8 cellular contexts compared by ENCODE assay signal in genomic region chr3:129399895-129400357, GRCh38. TPM values are rescaled to one million over a fixed set of nuclear protein-coding genes. Genes with fewer than 3 reads are reported as not detected.
DNase-seq lines count a peak whose midpoint lies in the region; ATAC-seq and TF ChIP-seq lines count a peak whose summit lies in the region.

No MANE protein-coding gene starts in this region.

- no peak for ATAC-seq in HG02885 (IDR thresholded peaks at IDR 0.05; ENCODE audit: poor library complexity, unreplicated experiment)

- no peaks in the 10 kb centered on the region for H3K9me3 ChIP-seq in colonic mucosa

- H3K36me3 Mint-ChIP-seq in activated naive CD4-positive, alpha-beta T cell treated with anti-CD3 and anti-CD28 coated beads, Interleukin-2, amount 10 ng/mL, durations not matched to agents 7 days and 5 days, result peaks cover 19% of the 10 kb centered on the region
- H3K36me3 Mint-ChIP-seq in neural crest cell (ENCODE audit: low read depth), result no peaks in the 10 kb centered on the region

- no peaks in the 10 kb centered on the region for H3K27me3 ChIP-seq in colonic mucosa

- no peaks in the 10 kb centered on the region for H3K36me3 ChIP-seq in colonic mucosa

- no peak overlapping the region for H3K9ac ChIP-seq in colonic mucosa (ENCODE audit: low read depth in 2 of 2, low read length in 2 of 2)

- CTCF ChIA-PET in activated naive CD4-positive, alpha-beta T cell treated with anti-CD3 and anti-CD28 coated beads, Interleukin-2, amount 10 ng/mL, durations not matched to agents 7 days and 5 days (lab: Charles Lee), result interaction anchor here (0.7 to 3.3 kb wide), 15 partner anchors 9 to 782 kb away, joined by 3 to 15 read pairs (median 4); partner anchors contain the start of genes EFCAB12, IFT122 and MBD4

- H3K4me1 ChIP-seq in colonic mucosa, result no peaks in the 10 kb centered on the region

- H3K4me3 ChIP-seq in NB4 (ENCODE audit: low read depth, low read length) (peak overlapping the region; percentile 89), colonic mucosa (no peak overlapping the region)

- peak overlapping the region; percentile 92 for H3K27ac Mint-ChIP-seq in activated naive CD4-positive, alpha-beta T cell treated with anti-CD3 and anti-CD28 coated beads, Interleukin-2, amount 10 ng/mL, durations not matched to agents 7 days and 5 days
- H3K27ac Mint-ChIP-seq in neural crest cell (ENCODE audit: unreplicated experiment), result peak overlapping the region; percentile 75

- no peak for DNase-seq in activated naive CD4-positive, alpha-beta T cell treated with anti-CD3 and anti-CD28 coated beads, Interleukin-2, amount 10 ng/mL, durations not matched to agents 7 days and 5 days
- no peak for DNase-seq in activated naive CD4-positive, alpha-beta T cell treated with Interleukin-2 at 50 U/mL for 16 hours
- peak; percentile 62 for DNase-seq in NB4 (ENCODE audit: low read depth)
- no peak for DNase-seq in colonic mucosa
- DNase-seq in neural crest cell (ENCODE audit: low read depth, low spot score), result no peak
- no peak for DNase-seq in NCI-H187 (lab: John Stamatoyannopoulos, UW)
- DNase-seq in NCI-H128 (lab: John Stamatoyannopoulos, UW; ENCODE audit: unreplicated experiment), result no peak

- no peaks in the 10 kb centered on the region for H3K9me3 Mint-ChIP-seq in activated naive CD4-positive, alpha-beta T cell treated with anti-CD3 and anti-CD28 coated beads, Interleukin-2, amount 10 ng/mL, durations not matched to agents 7 days and 5 days
- H3K9me3 Mint-ChIP-seq in neural crest cell, result no peaks in the 10 kb centered on the region

- TF ChIP-seq POLR2A in NB4 (IDR thresholded peaks at IDR 0.05; ENCODE audit: extremely low read depth, insufficient read length), result peak; percentile 66

- H3K4me1 Mint-ChIP-seq in activated naive CD4-positive, alpha-beta T cell treated with anti-CD3 and anti-CD28 coated beads, Interleukin-2, amount 10 ng/mL, durations not matched to agents 7 days and 5 days, result peaks cover 37% of the 10 kb centered on the region
- H3K4me1 Mint-ChIP-seq in neural crest cell, result peaks cover 22% of the 10 kb centered on the region

- peak overlapping the region; percentile 60 for H3K27ac ChIP-seq in colonic mucosa

- H3K4me3 Mint-ChIP-seq in activated naive CD4-positive, alpha-beta T cell treated with anti-CD3 and anti-CD28 coated beads, Interleukin-2, amount 10 ng/mL, durations not matched to agents 7 days and 5 days, result peak overlapping the region; percentile 94
- H3K4me3 Mint-ChIP-seq in neural crest cell, result peak overlapping the region; percentile 94

- H3K27me3 Mint-ChIP-seq in activated naive CD4-positive, alpha-beta T cell treated with anti-CD3 and anti-CD28 coated beads, Interleukin-2, amount 10 ng/mL, durations not matched to agents 7 days and 5 days, result no peaks in the 10 kb centered on the region
- no peaks in the 10 kb centered on the region for H3K27me3 Mint-ChIP-seq in neural crest cell (ENCODE audit: low read depth)

- intact Hi-C loops in colonic mucosa (cut with DNase I), result no loop called here

- TF ChIP-seq CTCF in NB4 (IDR thresholded peaks at IDR 0.05; ENCODE audit: low read depth, low read length) (no peak), colonic mucosa (IDR thresholded peaks at IDR 0.05) (no peak), neural crest cell (conservative IDR thresholded peaks at IDR 0.05) (no peak)

RNA-seq across cellular contexts. Expression of gene EFCAB12, which starts 28.5 kb away (rescaled TPM):
- total RNA-seq in colonic mucosa (under 1 TPM; 0.16 to 0.47 TPM), neural crest cell (3.1 and 4.0 TPM in 2 replicates)

RNA-seq across cellular contexts. Expression of gene MBD4, which starts 39.8 kb away (rescaled TPM):
- total RNA-seq in colonic mucosa, result 10 to 100 TPM; 25.0 to 28.9 TPM
- 37.8 and 39.5 TPM in 2 replicates for total RNA-seq in neural crest cell

RNA-seq across cellular contexts. Expression of gene IFT122, which starts 40.1 kb away (rescaled TPM):
- total RNA-seq in colonic mucosa (10 to 100 TPM; 15.6 to 31.5 TPM), neural crest cell (44.9 and 49.3 TPM in 2 replicates)
